8 cellular contexts compared by ENCODE assay signal in genomic region chrX:155094468-155095061, GRCh38. TPM values are rescaled to one million over a fixed set of nuclear protein-coding genes. Genes with fewer than 3 reads are reported as not detected.
DNase-seq lines count a peak whose midpoint lies in the region; ATAC-seq and TF ChIP-seq lines count a peak whose summit lies in the region.

No MANE protein-coding gene starts in this region.

- DNase-seq in activated CD8-positive, alpha-beta memory T cell treated with anti-CD3 and anti-CD28 coated beads, Interleukin-2, amount 50 U/mL, for 4 hours, result peak; percentile 19
- no peak for DNase-seq in activated CD8-positive, alpha-beta memory T cell treated with anti-CD3 and anti-CD28 coated beads, Interleukin-2, amount 50 U/mL, for 48 hours
- DNase-seq in H4 (ENCODE audit: low spot score) (peak; percentile 13), cerebellar cortex (ENCODE audit: low spot score) (peak; percentile 36), myocyte (ENCODE audit: low read depth) (peak; percentile 13)

- ATAC-seq in GM19397 (IDR thresholded peaks at IDR 0.05; ENCODE audit: unreplicated experiment) (no peak), HG03108 (IDR thresholded peaks at IDR 0.05; ENCODE audit: unreplicated experiment) (no peak)

- H3K36me3 ChIP-seq in OCI-LY1 (ENCODE audit: insufficient read depth, low read length), result peaks cover 18% of the 10 kb centered on the region

- no peak overlapping the region for H3K27ac ChIP-seq in OCI-LY1 (ENCODE audit: low read depth, low read length, poor library complexity, severe bottlenecking)

- no peak overlapping the region for H3K9ac ChIP-seq in OCI-LY1 (ENCODE audit: low read length)

- peak; percentile 65 for TF ChIP-seq CTCF in OCI-LY1 (IDR thresholded peaks at IDR 0.05; ENCODE audit: low read length)

- no peaks in the 10 kb centered on the region for H3K9me2 ChIP-seq in OCI-LY1 (ENCODE audit: low read depth, low read length)

- H3K4me1 ChIP-seq in OCI-LY1 (ENCODE audit: insufficient read depth, low read length, severe bottlenecking), result no peaks in the 10 kb centered on the region

- no peaks in the 10 kb centered on the region for H3K9me3 ChIP-seq in OCI-LY1 (ENCODE audit: low read length)

- no peaks in the 10 kb centered on the region for H3K79me2 ChIP-seq in OCI-LY1 (ENCODE audit: insufficient read depth, low read length)

- no peaks in the 10 kb centered on the region for H4K20me1 ChIP-seq in OCI-LY1 (ENCODE audit: insufficient read depth, low read length)

- no peak overlapping the region for H3K4me3 ChIP-seq in OCI-LY1 (ENCODE audit: low read depth, low read length, poor library complexity, severe bottlenecking)

- no peaks in the 10 kb centered on the region for H3F3A ChIP-seq in OCI-LY1 (ENCODE audit: insufficient read depth, low read length)

- H3K4me2 ChIP-seq in OCI-LY1 (ENCODE audit: low read length), result no peak overlapping the region

- H2AFZ ChIP-seq in OCI-LY1 (ENCODE audit: low read length), result no peak overlapping the region

- H3K27me3 ChIP-seq in OCI-LY1 (ENCODE audit: insufficient read depth, low read length), result no peaks in the 10 kb centered on the region

RNA-seq across cellular contexts. Expression of gene BRCC3, which starts 23.3 kb away (rescaled TPM):
- 7.5 and 10.2 TPM in 2 replicates for total RNA-seq in H4 (2014; rRNA removed; shearing (Covaris generic))
- total RNA-seq in myocyte, result 8.0 and 9.5 TPM in 2 replicates
- 9.4 TPM for polyA plus RNA-seq in myocyte (2012)

RNA-seq across cellular contexts. Expression of gene CMC4, which starts 23.6 kb away (rescaled TPM):
- total RNA-seq in H4 (2014; rRNA removed; shearing (Covaris generic)), result 20.4 and 29.7 TPM in 2 replicates
- total RNA-seq in myocyte, result 17.4 and 25.2 TPM in 2 replicates
- polyA plus RNA-seq in myocyte (2012), result 12.4 TPM

RNA-seq across cellular contexts. Expression of gene MTCP1, which starts 23.6 kb away (rescaled TPM):
- total RNA-seq in H4 (2014; rRNA removed; shearing (Covaris generic)), result 4.1 and 4.5 TPM in 2 replicates
- 0.68 and 1.1 TPM in 2 replicates for total RNA-seq in myocyte
- polyA plus RNA-seq in myocyte (2012), result 13.6 TPM
